8 cellular contexts compared by ENCODE assay signal in the genomic region with DNA sequence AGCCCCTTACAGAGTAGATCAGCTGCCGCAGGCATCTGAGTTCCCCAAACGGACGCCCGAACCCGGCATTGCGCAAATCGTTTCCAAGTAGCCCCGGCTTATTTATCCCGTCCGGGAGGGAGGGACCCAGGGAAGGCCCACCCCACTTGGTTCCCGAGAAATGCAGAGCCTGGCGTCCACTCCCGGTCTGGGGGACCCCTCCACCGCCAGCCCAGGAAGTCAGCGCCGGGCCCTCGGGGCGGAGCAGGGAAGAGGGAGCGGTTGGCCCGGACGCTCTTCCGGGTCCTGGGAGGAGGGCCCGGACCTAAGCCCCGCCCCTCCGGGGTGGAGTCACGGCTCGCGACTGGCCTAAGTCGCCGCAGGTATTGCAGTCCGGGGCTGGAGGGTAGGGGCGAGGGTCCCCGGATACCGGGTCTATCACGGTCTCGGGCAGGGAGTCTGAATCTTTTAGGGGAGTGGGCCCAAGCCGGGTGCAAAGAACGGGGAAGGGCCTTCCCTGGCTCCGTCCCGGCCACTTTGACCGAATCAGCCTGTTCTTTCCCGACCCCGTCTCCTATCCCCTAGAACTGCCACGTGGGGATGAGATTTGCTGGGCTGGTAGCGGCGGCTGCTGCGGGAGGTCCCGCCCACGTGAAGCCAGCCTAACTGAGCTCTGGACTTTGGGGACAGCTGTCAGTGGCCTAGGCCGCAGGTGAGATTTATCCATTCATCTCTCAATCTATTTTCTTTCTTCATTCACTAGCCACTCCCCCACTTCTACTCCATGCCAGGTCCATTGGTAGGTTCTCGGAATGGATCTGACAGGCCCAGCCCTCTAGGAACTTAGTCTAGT. TPM values are rescaled to one million over a fixed set of nuclear protein-coding genes. Genes with fewer than 3 reads are reported as not detected.
DNase-seq lines count a peak whose midpoint lies in the region; ATAC-seq and TF ChIP-seq lines count a peak whose summit lies in the region.

A gene with protein sequence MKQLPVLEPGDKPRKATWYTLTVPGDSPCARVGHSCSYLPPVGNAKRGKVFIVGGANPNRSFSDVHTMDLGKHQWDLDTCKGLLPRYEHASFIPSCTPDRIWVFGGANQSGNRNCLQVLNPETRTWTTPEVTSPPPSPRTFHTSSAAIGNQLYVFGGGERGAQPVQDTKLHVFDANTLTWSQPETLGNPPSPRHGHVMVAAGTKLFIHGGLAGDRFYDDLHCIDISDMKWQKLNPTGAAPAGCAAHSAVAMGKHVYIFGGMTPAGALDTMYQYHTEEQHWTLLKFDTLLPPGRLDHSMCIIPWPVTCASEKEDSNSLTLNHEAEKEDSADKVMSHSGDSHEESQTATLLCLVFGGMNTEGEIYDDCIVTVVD (plus strand): TSS at position 327 of the 832 bp plus-strand sequence. CDS start 2,472 bp downstream, outside the sequence.

- H3K27ac ChIP-seq in IMR-90 (ENCODE audit: insufficient read depth, low read length), result peak within 1 kb of the TSS; percentile 70
- H3K27ac ChIP-seq in PC-3 (ENCODE audit: low read length), result peak within 1 kb of the TSS; percentile 41

- TF ChIP-seq POLR2A in IMR-90 (IDR thresholded peaks at IDR 0.05; ENCODE audit: low read depth, low read length) (peak; percentile 80), erythroblast (IDR thresholded peaks at IDR 0.05; ENCODE audit: low read length) (peak; percentile 84)

- peak within 1 kb of the TSS; percentile 38 to 91 for H4K8ac ChIP-seq in IMR-90 (ENCODE audit: low read depth in 2 of 2, low read length in 2 of 2)

- H3K9me3 ChIP-seq in IMR-90 (ENCODE audit: control insufficient read depth, insufficient read depth, low read length) (no peaks in the 10 kb centered on the region), PC-3 (ENCODE audit: low read length) (no peaks in the 10 kb centered on the region), mucosa of stomach (ENCODE audit: control insufficient read depth, low read length) (no peaks in the 10 kb centered on the region)

- H3K79me2 ChIP-seq in PC-3 (ENCODE audit: low read length), result peaks cover 10% of the 10 kb centered on the region

- peak within 1 kb of the TSS; percentile 67; the same call in 1 of the 2 replicates for H2BK20ac ChIP-seq in IMR-90 (ENCODE audit: low read depth, low read length)

- H4K20me1 ChIP-seq in IMR-90 (ENCODE audit: insufficient read depth, low read length), result no peaks in the 10 kb centered on the region
- no peaks in the 10 kb centered on the region for H4K20me1 ChIP-seq in PC-3 (ENCODE audit: low read length)

- TF ChIP-seq CTCF in IMR-90 (conservative IDR thresholded peaks at IDR 0.05; ENCODE audit: low read depth, low read length) (no peak), PC-3 (conservative IDR thresholded peaks at IDR 0.05; ENCODE audit: low read depth, low read length) (no peak)

- H3K79me1 ChIP-seq in IMR-90 (ENCODE audit: low read depth in 1 of 2, low read length in 2 of 2), result peaks cover 8 to 14% of the 10 kb centered on the region in 2 experiments

- peak within 1 kb of the TSS; percentile 64 for H4K91ac ChIP-seq in IMR-90 (ENCODE audit: insufficient read depth, low read depth, low read length)

- H3K4me3 ChIP-seq in IMR-90 (ENCODE audit: insufficient read depth, low read depth, low read length), result peak within 1 kb of the TSS; percentile 76
- H3K4me3 ChIP-seq in PC-3 (ENCODE audit: low read length), result peak within 1 kb of the TSS; percentile 85
- peak within 1 kb of the TSS; percentile 32 for H3K4me3 ChIP-seq in mucosa of stomach (ENCODE audit: low read length)

- peak within 1 kb of the TSS; percentile 88 for H3K14ac ChIP-seq in IMR-90 (replicated peaks; ENCODE audit: low read depth, low read length)

- no TSS peak for BruUV-seq in IMR-90 (replicated peaks; lab: Mats Ljungman, UMichigan)
- TSS peak; percentile 96 for BruUV-seq in PC-3 (replicated peaks; lab: Mats Ljungman, UMichigan)

- H3K18ac ChIP-seq in IMR-90 (ENCODE audit: low read depth, low read length), result no peak within 1 kb of the TSS; the same call in 1 of the 2 replicates

- H3K9me1 ChIP-seq in IMR-90 (ENCODE audit: insufficient read depth, low read length), result no peaks in the 10 kb centered on the region

- WGBS in IMR-90 (ENCODE audit: extremely low coverage in 2 of 2, insufficient read length in 1 of 2), 2 experiments, result 0% methylated on average over 9 of the region's 51 CpGs; no CpG with 5 or more reads in 1 of the 2 experiments

- intact Hi-C loops in IMR-90 (cut with micrococcal nuclease) (loop anchor here (2.0 kb wide), 2 partner anchors 32 to 260 kb away; a partner anchor contains a TSS), PC-3 (cut with micrococcal nuclease) (no loop called here)

- H3K4me1 ChIP-seq in IMR-90 (ENCODE audit: control insufficient read depth, insufficient read depth, low read length) (peaks cover 2% of the 10 kb centered on the region; the same call in 1 of the 2 replicates), PC-3 (ENCODE audit: insufficient read depth, low read length) (peaks cover 9% of the 10 kb centered on the region), mucosa of stomach (ENCODE audit: control insufficient read depth, insufficient read depth, low read length) (no peaks in the 10 kb centered on the region)

- dilution Hi-C loops in IMR-90 (cut with HindIII; ENCODE audit: low sequenced_read_pairs, unreplicated experiment), result no loop called here

- H3F3A ChIP-seq in PC-3 (ENCODE audit: low read length, unreplicated experiment), result no peaks in the 10 kb centered on the region

- peak within 1 kb of the TSS; percentile 78; the same call in 1 of the 2 replicates for H2AK5ac ChIP-seq in IMR-90 (ENCODE audit: low read depth, low read length)

- TF ChIP-seq RAD21 in IMR-90 (IDR thresholded peaks at IDR 0.05; ENCODE audit: low read length), result no peak

- H3K9ac ChIP-seq in IMR-90 (ENCODE audit: low read depth, low read length) (peak within 1 kb of the TSS; percentile 65), PC-3 (ENCODE audit: low read length) (peak within 1 kb of the TSS; percentile 81), mucosa of stomach (ENCODE audit: low read length) (peak within 1 kb of the TSS; percentile 95)

- H2BK15ac ChIP-seq in IMR-90 (ENCODE audit: low read depth, low read length), result no peak within 1 kb of the TSS; the same call in 2 of the 3 replicates

- peak within 1 kb of the TSS; percentile 76 for H3K23ac ChIP-seq in IMR-90 (ENCODE audit: low read depth, low read length)

- H2AFZ ChIP-seq in IMR-90 (replicated peaks; ENCODE audit: low read length, poor library complexity), result peak within 1 kb of the TSS; percentile 97
- H2AFZ ChIP-seq in PC-3 (ENCODE audit: low read length), result peak within 1 kb of the TSS; percentile 90

- peaks cover 3% of the 10 kb centered on the region; the same call in 1 of the 2 replicates for H3K36me3 ChIP-seq in IMR-90 (ENCODE audit: control insufficient read depth, insufficient read depth, low read length)
- H3K36me3 ChIP-seq in PC-3 (ENCODE audit: low read depth, low read length), result no peaks in the 10 kb centered on the region; the same call in none of the 2 replicates
- H3K36me3 ChIP-seq in mucosa of stomach (ENCODE audit: control insufficient read depth, insufficient read depth, low read length), result no peaks in the 10 kb centered on the region

- H3K4ac ChIP-seq in IMR-90 (ENCODE audit: low read depth, low read length), result peak within 1 kb of the TSS; percentile 83

- H3K9me2 ChIP-seq in PC-3 (replicated peaks; ENCODE audit: low read length), result no peaks in the 10 kb centered on the region

- in situ Hi-C loops in IMR-90 (cut with MboI; ENCODE audit: low sequenced_read_pairs), result no loop called here

- peak within 1 kb of the TSS; percentile 82 for H3K4me2 ChIP-seq in IMR-90 (ENCODE audit: low read depth, low read length)
- peak within 1 kb of the TSS; percentile 96 for H3K4me2 ChIP-seq in PC-3 (ENCODE audit: low read length)

- ATAC-seq in GM21528 (IDR thresholded peaks at IDR 0.05; ENCODE audit: low FRiP score, unreplicated experiment) (peak; percentile 95), IMR-90 (ENCODE audit: low read depth) (peak; percentile 99), PC-3 (peak; percentile 97)

- POLR2A ChIA-PET in IMR-90 (lab: Charles Lee; ENCODE audit: unreplicated experiment), result no interaction called here
- POLR2A ChIA-PET in PC-3 (lab: Charles Lee; ENCODE audit: unreplicated experiment), result no interaction called here

- CTCF ChIA-PET in IMR-90 (lab: Yijun Ruan, JAX) (interaction anchor here (0.7 kb wide), 1 partner anchor 66 kb away, joined by 4 read pairs; no protein-coding TSS in a partner anchor), PC-3 (lab: Charles Lee) (interaction anchor here (0.6 kb wide), 1 partner anchor 101 kb away, joined by 3 read pairs; no protein-coding TSS in a partner anchor)

- peak within 1 kb of the TSS; percentile 73; the same call in 1 of the 2 replicates for H2BK120ac ChIP-seq in IMR-90 (ENCODE audit: low read depth, low read length)

- peak; percentile 77 for DNase-seq in DMS 273 treated with DMSO at 0.1 percent for 48 hours (lab: John Stamatoyannopoulos, UW)
- DNase-seq in IMR-90, result peak; percentile 93
- DNase-seq in PC-3, result peak; percentile 89
- peak; percentile 92 for DNase-seq in activated T-cell treated with anti-CD3 and anti-CD28 coated beads, Interleukin-2, amount 50 U/mL, for 1 hour
- peak; percentile 91 to 94 for DNase-seq in erythroblast (lab: John Stamatoyannopoulos, UW)
- peak; percentile 69 to 79 for DNase-seq in stimulated activated CD8-positive, alpha-beta memory T cell treated with anti-CD3 and anti-CD28 coated beads, Interleukin-7, amount 100 ng/mL, for 1 hour (ENCODE audit: low read depth in 2 of 2)

- peak within 1 kb of the TSS; percentile 35 for H2BK5ac ChIP-seq in IMR-90 (ENCODE audit: low read depth, low read length, poor library complexity, severe bottlenecking)

- H3K27me3 ChIP-seq in IMR-90 (ENCODE audit: control insufficient read depth, insufficient read depth, low read length) (no peaks in the 10 kb centered on the region), PC-3 (ENCODE audit: low read length) (no peaks in the 10 kb centered on the region), mucosa of stomach (ENCODE audit: control insufficient read depth, insufficient read depth, low read length) (no peaks in the 10 kb centered on the region)

- peak within 1 kb of the TSS; percentile 50 for H4K5ac ChIP-seq in IMR-90 (ENCODE audit: low read depth, low read length)

- H3K56ac ChIP-seq in IMR-90 (ENCODE audit: extremely low read depth, insufficient read depth, low read length), result peak within 1 kb of the TSS; percentile 45

- peak within 1 kb of the TSS; percentile 92 for H2AK9ac ChIP-seq in IMR-90 (replicated peaks; ENCODE audit: low read depth, low read length, poor library complexity)

RNA-seq across cellular contexts. Expression of the gene that starts here (rescaled TPM):
- 49.7 and 59.7 TPM in 2 replicates for total RNA-seq in IMR-90 (2012; rRNA removed)
- polyA plus RNA-seq in IMR-90 (2012; rRNA removed), result 43.9 and 44.6 TPM in 2 replicates
- 33.0 and 37.2 TPM in 2 replicates for polyA plus RNA-seq in IMR-90 (2012; cell fraction: cytosol; rRNA removed)
- polyA plus RNA-seq in IMR-90 (2012; cell fraction: nucleus; rRNA removed; ENCODE audit: low replicate concordance), result 23.4 and 31.8 TPM in 2 replicates
- 22.2 and 27.8 TPM in 2 replicates for total RNA-seq in PC-3 (2014; rRNA removed)

Comparison
In these comparisons a context has a peak if more than half of its experiments do, and no peak if none do; other contexts are left out.
1. Peak in every context shown above with its lines: DNase-seq, ATAC-seq, H3K4me3 ChIP-seq and H3K27ac ChIP-seq.
2. H3K4me3 ChIP-seq: peak in every context shown above with its lines; median percentile 85 in PC-3; 76 in IMR-90; 32 in mucosa of stomach.